In the genomic region with DNA sequence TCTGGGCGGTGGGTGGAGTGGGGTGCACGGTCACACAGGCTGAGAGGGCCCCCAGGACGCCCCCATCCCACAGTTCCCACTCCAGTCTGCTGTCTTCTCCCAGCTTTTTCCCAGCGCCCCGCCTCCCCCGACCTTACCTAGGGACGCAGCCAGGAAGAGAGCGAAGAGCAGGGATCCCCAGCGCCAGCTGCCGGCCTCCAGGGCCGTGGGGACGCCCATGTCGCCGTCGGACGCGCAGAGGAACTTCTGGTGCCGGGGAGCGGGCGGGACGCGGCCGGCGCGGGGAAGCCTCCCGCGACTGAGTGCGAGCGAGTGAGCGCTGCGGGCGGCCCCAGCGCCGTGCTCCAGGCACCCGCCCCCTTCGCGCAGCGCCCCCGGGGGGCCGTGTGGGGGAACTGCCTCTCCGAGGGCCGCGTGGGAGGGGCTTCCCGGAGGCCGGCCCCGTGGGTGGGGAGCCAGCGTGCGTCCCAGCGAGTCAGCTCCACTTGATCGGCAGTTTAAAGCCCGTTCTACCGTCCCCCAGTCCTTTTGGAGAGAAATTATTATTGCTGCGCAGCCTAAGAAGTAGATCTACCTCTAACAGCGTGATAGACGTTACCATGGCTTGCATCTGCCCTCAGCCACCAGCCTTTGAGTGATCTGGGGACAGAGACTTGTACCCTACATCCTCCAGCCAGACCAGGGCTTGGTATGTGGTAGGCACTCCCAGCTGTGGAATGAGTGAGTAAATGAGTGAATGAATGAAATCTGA, we compare ENCODE assay signal across 8 cellular contexts. TPM values are rescaled to one million over a fixed set of nuclear protein-coding genes. Genes with fewer than 3 reads are reported as not detected.
DNase-seq lines count a peak whose midpoint lies in the region; ATAC-seq and TF ChIP-seq lines count a peak whose summit lies in the region.

Gene VSIR (minus strand): TSS at position 300 of the 751 bp plus-strand sequence. CDS start 81 bp downstream, at position 219.

- H3K79me2 ChIP-seq in KMS-11 (ENCODE audit: insufficient read depth, low read depth), result no peaks in the 10 kb centered on the region

- no peak within 1 kb of the TSS for H3K9ac ChIP-seq in KMS-11

- no peaks in the 10 kb centered on the region for H3K36me3 Mint-ChIP-seq in progenitor cell of endocrine pancreas (ENCODE audit: insufficient read depth)

- no peaks in the 10 kb centered on the region for H3K36me3 ChIP-seq in KMS-11 (ENCODE audit: insufficient read depth)
- peaks cover 0 to 7% (median 0%) of the 10 kb centered on the region in 9 donors for H3K36me3 ChIP-seq in heart left ventricle
- no peaks in the 10 kb centered on the region for H3K36me3 ChIP-seq in upper lobe of right lung

- H3K27ac ChIP-seq in KMS-11, result no peak within 1 kb of the TSS
- H3K27ac ChIP-seq in adipose tissue (ENCODE audit: low read depth, low read length), result peak within 1 kb of the TSS; percentile 74
- peak within 1 kb of the TSS; percentile 82 to 98 (median 97) for H3K27ac ChIP-seq in heart left ventricle
- peak within 1 kb of the TSS; percentile 90 for H3K27ac ChIP-seq in upper lobe of right lung

- WGBS in adipose tissue, 3 donors, result 1 to 3% (median 1%) methylated on average over 52 to 54 of the region's 55 CpGs
- WGBS in heart left ventricle, 4 donors, result 0 to 1% (median 1%) methylated on average over 16 to 55 of the region's 55 CpGs

- peaks cover 30% of the 10 kb centered on the region for H3K27me3 Mint-ChIP-seq in progenitor cell of endocrine pancreas

- peak within 1 kb of the TSS; percentile 82 for H3K4me2 ChIP-seq in KMS-11

- H3K4me1 ChIP-seq in KMS-11 (ENCODE audit: low read depth, poor library complexity, severe bottlenecking) (peaks cover 6% of the 10 kb centered on the region), heart left ventricle (peaks cover 9 to 83% (median 59%) of the 10 kb centered on the region in 12 donors), upper lobe of right lung (peaks cover 72% of the 10 kb centered on the region)

- TF ChIP-seq POLR2A in heart left ventricle (IDR thresholded peaks at IDR 0.05), result peak; percentile 91 to 98

- H3K9me3 ChIP-seq in heart left ventricle (no peaks in the 10 kb centered on the region), upper lobe of right lung (no peaks in the 10 kb centered on the region)

- peak within 1 kb of the TSS; percentile 53 for H3K27ac Mint-ChIP-seq in progenitor cell of endocrine pancreas

- H3K4me3 ChIP-seq in KMS-11 (IDR thresholded peaks at IDR 0.05; ENCODE audit: insufficient read depth, low read depth, low read length) (no peak within 1 kb of the TSS), heart left ventricle (peak within 1 kb of the TSS; percentile 70 to 96 (median 85)), upper lobe of right lung (peak within 1 kb of the TSS; percentile 70)

- peaks cover 12% of the 10 kb centered on the region; the same call in 1 of the 2 replicates for H3K27me3 ChIP-seq in KMS-11 (ENCODE audit: insufficient read depth, low read depth)
- no peaks in the 10 kb centered on the region for H3K27me3 ChIP-seq in heart left ventricle
- no peaks in the 10 kb centered on the region for H3K27me3 ChIP-seq in upper lobe of right lung

- TF ChIP-seq CTCF in KMS-11 (conservative IDR thresholded peaks at IDR 0.05; ENCODE audit: low read depth, low read length) (peak; percentile 74), heart left ventricle (IDR thresholded peaks at IDR 0.05) (peak; percentile 87 to 98 (median 96)), progenitor cell of endocrine pancreas (IDR thresholded peaks at IDR 0.05; ENCODE audit: unreplicated experiment) (peak; percentile 91), upper lobe of right lung (IDR thresholded peaks at IDR 0.05) (peak; percentile 83)

- intact Hi-C loops in heart left ventricle (cut with DNase I) (loop anchor here (2.0 to 10.0 kb wide), 6 partner anchors 27 to 111 kb away; no protein-coding TSS in a partner anchor), upper lobe of right lung (cut with DNase I) (no loop called here)

- H2AFZ ChIP-seq in KMS-11 (ENCODE audit: low read depth), result peak within 1 kb of the TSS; percentile 83; the same call in 1 of the 2 replicates

- DNase-seq in DMS114 treated with DMSO at 0.1 percent for 48 hours (lab: John Stamatoyannopoulos, UW; ENCODE audit: unreplicated experiment) (peak; percentile 41), T follicular helper cell (ENCODE audit: low read depth) (peak; percentile 92), heart left ventricle (peak; percentile 91 to 98 (median 92)), progenitor cell of endocrine pancreas (ENCODE audit: low spot score, unreplicated experiment) (peak; percentile 89), upper lobe of right lung (peak; percentile 95)

- peak within 1 kb of the TSS; percentile 62 for H3K4me3 Mint-ChIP-seq in progenitor cell of endocrine pancreas (ENCODE audit: low read depth)

- ATAC-seq in GM21529 (IDR thresholded peaks at IDR 0.05; ENCODE audit: unreplicated experiment), result peak; percentile 55
- peak; percentile 62 to 85 (median 80) for ATAC-seq in heart left ventricle
- peak; percentile 92 for ATAC-seq in upper lobe of right lung

- H3K9me3 Mint-ChIP-seq in progenitor cell of endocrine pancreas (ENCODE audit: low read depth), result no peaks in the 10 kb centered on the region

- no peaks in the 10 kb centered on the region for H4K20me1 ChIP-seq in KMS-11 (ENCODE audit: insufficient read depth)

- peaks cover 7% of the 10 kb centered on the region for H3K4me1 Mint-ChIP-seq in progenitor cell of endocrine pancreas (ENCODE audit: low read depth)

RNA-seq across cellular contexts. Expression of gene VSIR, which starts in this region (rescaled TPM):
- 10 to 100 TPM; 18.7 to 87.3 (median 40.3) TPM for polyA plus RNA-seq in adipose tissue
- total RNA-seq in heart left ventricle, result 100 to 1,000 TPM in 1 of 9 donors, 10 to 100 TPM in 8; 32.6 to 103 (median 83.2) TPM
- 100 to 1,000 TPM in 1 of 2 donors, 10 to 100 TPM in 1; 56.7 to 181 TPM for polyA plus RNA-seq in heart left ventricle
- total RNA-seq in progenitor cell of endocrine pancreas, result 2.6 and 3.6 TPM in 2 replicates
- 128 TPM for total RNA-seq in upper lobe of right lung

Comparison
In these comparisons a context has a peak if more than half of its experiments do, and no peak if none do; other contexts are left out.
1. DNase-seq: peak in every context shown above with its lines; median percentile 95 in upper lobe of right lung; 92 in T follicular helper cell; 92 in heart left ventricle; 89 in progenitor cell of endocrine pancreas; 41 in DMS114 treated with DMSO at 0.1 percent for 48 hours.